8 cellular contexts compared by ENCODE assay signal in genomic region chr3:192802957-192803899, GRCh38.
A peak's percentile ranks its signal among the peaks of the same experiment; 100 is the strongest.
DNase-seq lines count a peak whose midpoint lies in the region; ATAC-seq and TF ChIP-seq lines count a peak whose summit lies in the region.

No MANE protein-coding gene starts in this region.

- no peaks in the 10 kb centered on the region for H4K20me1 ChIP-seq in OCI-LY7 (ENCODE audit: insufficient read depth, low read length)

- peak; percentile 60 for ATAC-seq in GM18861 (IDR thresholded peaks at IDR 0.05; ENCODE audit: unreplicated experiment)

- H3K4me1 Mint-ChIP-seq in nephron progenitor cell = peaks cover 4% of the 10 kb centered on the region

- peaks cover 4% of the 10 kb centered on the region for H3K36me3 Mint-ChIP-seq in nephron progenitor cell (ENCODE audit: low read depth)

- H3K9me2 ChIP-seq in OCI-LY7 (ENCODE audit: insufficient read depth, low read length) = no peaks in the 10 kb centered on the region

- no peaks in the 10 kb centered on the region for H3K79me2 ChIP-seq in OCI-LY7 (ENCODE audit: insufficient read depth, low read depth, low read length)

- H3K36me3 ChIP-seq in OCI-LY7 (ENCODE audit: insufficient read depth, low read length) = no peaks in the 10 kb centered on the region

- no TSS peak for BruUV-seq in OCI-LY7 (replicated peaks; lab: Mats Ljungman, UMichigan)

- CTCF ChIA-PET in OCI-LY7 (lab: Charles Lee; ENCODE audit: unreplicated experiment) = no interaction called here

- no peak overlapping the region for H3K27ac Mint-ChIP-seq in nephron progenitor cell

- no peaks in the 10 kb centered on the region for H3K9me3 Mint-ChIP-seq in nephron progenitor cell

- POLR2A ChIA-PET in OCI-LY7 (lab: Charles Lee) = interaction anchor here (1.0 kb wide), 1 partner anchor 340 kb away, joined by 3 read pairs; no protein-coding TSS in a partner anchor

- H2AFZ ChIP-seq in OCI-LY7 (ENCODE audit: low read length) = no peak overlapping the region

- peak; percentile 25 for DNase-seq in AG09309 (ENCODE audit: low read depth)
- DNase-seq in Jurkat, Clone E6-1 (ENCODE audit: low read depth, low spot score) = peak; percentile 37
- DNase-seq in OCI-LY7 (ENCODE audit: low spot score) = peak; percentile 63
- DNase-seq in epithelial cell of esophagus (ENCODE audit: low read depth) = peak; percentile 66
- DNase-seq in nephron progenitor cell = no peak
- no peak for DNase-seq in activated naive CD4-positive, alpha-beta T cell (lab: John Stamatoyannopoulos, UW)
- no peak for DNase-seq in stimulated activated CD4-positive, alpha-beta T cell treated with anti-CD3 and anti-CD28 coated beads, Interleukin-2, amount 100 ng/mL, for 24 hours

- H3K4me2 ChIP-seq in OCI-LY7 (ENCODE audit: low read length) = no peak overlapping the region

- no peak overlapping the region for H3K27ac ChIP-seq in OCI-LY7 (ENCODE audit: low read depth, low read length, poor library complexity, severe bottlenecking)

- H3K4me3 ChIP-seq in AG09309 (ENCODE audit: control insufficient read depth, low read depth, low read length) (no peak overlapping the region), OCI-LY7 (ENCODE audit: low read depth, low read length, poor library complexity, severe bottlenecking) (no peak overlapping the region), epithelial cell of esophagus (ENCODE audit: low read length) (no peak overlapping the region)
- H3K4me3 ChIP-seq in Jurkat, Clone E6-1 (ENCODE audit: low read length) = no peak overlapping the region

- H3K4me1 ChIP-seq in OCI-LY7 (ENCODE audit: insufficient read depth, low read length, poor library complexity, severe bottlenecking) = no peaks in the 10 kb centered on the region

- no peaks in the 10 kb centered on the region for H3K9me3 ChIP-seq in OCI-LY7 (ENCODE audit: low read length)

- no peak overlapping the region for H3K4me3 Mint-ChIP-seq in nephron progenitor cell

- no peaks in the 10 kb centered on the region for H3K27me3 Mint-ChIP-seq in nephron progenitor cell (ENCODE audit: low read depth, poor library complexity)

- TF ChIP-seq CTCF in AG09309 (IDR thresholded peaks at IDR 0.05; ENCODE audit: control insufficient read depth, insufficient read depth, low read depth, low read length, missing control alignments) (peak; percentile 55), OCI-LY7 (conservative IDR thresholded peaks at IDR 0.05; ENCODE audit: low read length) (peak; percentile 82), epithelial cell of esophagus (IDR thresholded peaks at IDR 0.05; ENCODE audit: insufficient read depth, low read depth, low read length, missing control alignments) (peak; percentile 66), nephron progenitor cell (IDR thresholded peaks at IDR 0.05) (peak; percentile 58)

- intact Hi-C loops in OCI-LY7 (cut with micrococcal nuclease; ENCODE audit: unreplicated experiment) = loop anchor here (1.0 kb wide), 2 partner anchors 237 to 336 kb away; no protein-coding TSS in a partner anchor

Comparison
In these comparisons a context has a peak if more than half of its experiments do, and no peak if none do; other contexts are left out.
1. DNase-seq: peak in AG09309 (single experiment), Jurkat, Clone E6-1 (single experiment), OCI-LY7 (single experiment) and epithelial cell of esophagus (single experiment); none in nephron progenitor cell (single experiment), activated naive CD4-positive, alpha-beta T cell (0 of 4) and stimulated activated CD4-positive, alpha-beta T cell treated with anti-CD3 and anti-CD28 coated beads, Interleukin-2, amount 100 ng/mL, for 24 hours (0 of 2).
2. Peak in every context shown above with its lines, with median percentiles within 50 percentile points of each other: CTCF ChIP-seq.